8 cellular contexts compared by ENCODE assay signal in genomic region chr17:32341857-32342602, GRCh38. TPM values are rescaled to one million over a fixed set of nuclear protein-coding genes. Genes with fewer than 3 reads are reported as not detected.
A peak's percentile ranks its signal among the peaks of the same experiment; 100 is the strongest.
DNase-seq lines count a peak whose midpoint lies in the region; ATAC-seq and TF ChIP-seq lines count a peak whose summit lies in the region.

C17orf75 (minus strand) TSS chr17:32342173; CDS start chr17:32342139, 34 bp downstream.

- no peaks in the 10 kb centered on the region for H3K9me3 ChIP-seq in OCI-LY3 (ENCODE audit: insufficient read depth, low read length)
- H3K9me3 ChIP-seq in mononuclear cell (ENCODE audit: low read depth, low read length) = no peaks in the 10 kb centered on the region

- no peaks in the 10 kb centered on the region for H4K20me1 ChIP-seq in OCI-LY3 (ENCODE audit: insufficient read depth, low read length)

- H3K27me3 ChIP-seq in OCI-LY3 (ENCODE audit: low read depth, low read length) (no peaks in the 10 kb centered on the region), mononuclear cell (ENCODE audit: insufficient read depth, low read length) (no peaks in the 10 kb centered on the region)

- peak; percentile 70 for DNase-seq in activated T-cell treated with anti-CD3 and anti-CD28 coated beads for 1 hour (ENCODE audit: low read depth)
- peak; percentile 85 for DNase-seq in epithelial cell of esophagus (ENCODE audit: low read depth)
- peak; percentile 72 to 76 for DNase-seq in stimulated activated CD8-positive, alpha-beta memory T cell treated with anti-CD3 and anti-CD28 coated beads, Interleukin-2, amount 100 ng/mL, for 48 hours (ENCODE audit: low read depth in 2 of 2)

- peaks cover 9% of the 10 kb centered on the region; the same call in 1 of the 2 replicates for H3K4me1 ChIP-seq in OCI-LY3 (ENCODE audit: low read length)
- H3K4me1 ChIP-seq in mononuclear cell (ENCODE audit: insufficient read depth, low read length) = peaks cover 19% of the 10 kb centered on the region

- peaks cover 5% of the 10 kb centered on the region; the same call in 1 of the 2 replicates for H3K79me2 ChIP-seq in OCI-LY3 (ENCODE audit: low read length)

- peak within 1 kb of the TSS; percentile 82 for H3K4me3 ChIP-seq in OCI-LY3 (ENCODE audit: low read length)
- H3K4me3 ChIP-seq in epithelial cell of esophagus (ENCODE audit: low read length) = peak within 1 kb of the TSS; percentile 81
- H3K4me3 ChIP-seq in mononuclear cell (ENCODE audit: low read length) = peak within 1 kb of the TSS; percentile 50

- H3K4me2 ChIP-seq in OCI-LY3 (ENCODE audit: low read length) = peak within 1 kb of the TSS; percentile 95

- H3K36me3 ChIP-seq in OCI-LY3 (replicated peaks; ENCODE audit: low read depth, low read length) = peaks cover 9% of the 10 kb centered on the region

- ATAC-seq in GM19351 (IDR thresholded peaks at IDR 0.05; ENCODE audit: unreplicated experiment) (peak; percentile 82), HG03565 (IDR thresholded peaks at IDR 0.05; ENCODE audit: unreplicated experiment) (peak; percentile 80)

- no peak for TF ChIP-seq CTCF in C4-2B (conservative IDR thresholded peaks at IDR 0.05)
- no peak for TF ChIP-seq CTCF in OCI-LY3 (IDR thresholded peaks at IDR 0.05; ENCODE audit: low read depth, low read length)
- TF ChIP-seq CTCF in epithelial cell of esophagus (IDR thresholded peaks at IDR 0.05; ENCODE audit: insufficient read depth, low read depth, low read length, missing control alignments) = no peak

- H3K9ac ChIP-seq in OCI-LY3 (ENCODE audit: low read length) = peak within 1 kb of the TSS; percentile 82

- H2AFZ ChIP-seq in OCI-LY3 (ENCODE audit: low read depth, low read length) = peak within 1 kb of the TSS; percentile 87

- H3K27ac ChIP-seq in C4-2B = peak within 1 kb of the TSS; percentile 79
- peak within 1 kb of the TSS; percentile 61 for H3K27ac ChIP-seq in OCI-LY3 (ENCODE audit: low read length)

RNA-seq across cellular contexts. Expression of gene C17orf75, which starts in this region (rescaled TPM):
- total RNA-seq in mononuclear cell = 5.8 TPM

Comparison
In these comparisons a context has a peak if more than half of its experiments do, and no peak if none do; other contexts are left out.
1. Peak in every context shown above with its lines: DNase-seq, ATAC-seq, H3K4me3 ChIP-seq and H3K27ac ChIP-seq.